8 cellular contexts compared by ENCODE assay signal in genomic region chr19:35935911-35936737, GRCh38. TPM values are rescaled to one million over a fixed set of nuclear protein-coding genes. Genes with fewer than 3 reads are reported as not detected.
DNase-seq lines count a peak whose midpoint lies in the region; ATAC-seq lines count a peak whose summit lies in the region.

Gene LRFN3 (plus strand): TSS chr19:35936374. CDS start chr19:35939426, 3,052 bp downstream.

- DNase-seq in DMS79 (lab: John Stamatoyannopoulos, UW) (peak; percentile 35), NCI-H1092 treated with DMSO at 0.1 percent for 48 hours (lab: John Stamatoyannopoulos, UW) (peak; percentile 63), astrocyte of the hippocampus (ENCODE audit: low read depth, low spot score) (peak; percentile 90), hypothalamus (lab: John Stamatoyannopoulos, UW) (peak in 45 of 51 donors; percentile 16 to 84 (median 57)), putamen (ENCODE audit: low spot score) (peak; percentile 79)

- intact Hi-C loops in T-helper 1 cell treated with Interleukin-12 subunit alpha and Interleukin-12 subunit beta and Interleukin-4 antibody, amounts not matched to agents 30 ng/mL and 1 ng/mL, for 36 hours (cut with micrococcal nuclease) = loop anchor here (1.0 kb wide), 1 partner anchor 118 kb away; the partner anchor contains the start of genes THAP8 and WDR62

- ATAC-seq in GM19463 (IDR thresholded peaks at IDR 0.05; ENCODE audit: unreplicated experiment) (no peak), HG03159 (IDR thresholded peaks at IDR 0.05; ENCODE audit: unreplicated experiment) (no peak)

RNA-seq across cellular contexts. Expression of gene LRFN3, which starts in this region (rescaled TPM):
- total RNA-seq in T-helper 1 cell treated with Interleukin-12 subunit alpha and Interleukin-12 subunit beta and Interleukin-4 antibody, amounts not matched to agents 30 ng/mL and 1 ng/mL, for 36 hours = 13.1 and 14.7 TPM in 2 replicates

Comparison
In these comparisons a context has a peak if more than half of its experiments do, and no peak if none do; other contexts are left out.
1. DNase-seq: peak in every context shown above with its lines; median percentile 90 in astrocyte of the hippocampus; 79 in putamen; 63 in NCI-H1092 treated with DMSO at 0.1 percent for 48 hours; 57 in hypothalamus; 35 in DMS79.